In genomic region chr1:89660086-89660946, GRCh38 we compare ENCODE assay signal across 12 cellular contexts. TPM values are rescaled to one million over a fixed set of nuclear protein-coding genes. Genes with fewer than 3 reads are reported as not detected.
A peak's percentile ranks its signal among the peaks of the same experiment; 100 is the strongest.
DNase-seq lines count a peak whose midpoint lies in the region; ATAC-seq and TF ChIP-seq lines count a peak whose summit lies in the region.
"Had no signal": no experiment of that assay in that cellular context is flagged by ENCODE, and none has a peak within 500 bp of the region (broad histone marks: within the 10 kb centered on the region; RNA-seq: fewer than 3 reads in every experiment).

No MANE protein-coding gene starts in this region.

- H3K4me3 ChIP-seq in breast epithelium = no peak overlapping the region
- H3K4me3 ChIP-seq: upper lobe of right lung had no signal

- no TSS peak for BruUV-seq in MCF 10A (replicated peaks; lab: Mats Ljungman, UMichigan)

- no peaks in the 10 kb centered on the region for H3K27me3 Mint-ChIP-seq in MCF 10A (ENCODE audit: insufficient read depth, unreplicated experiment)
- no peaks in the 10 kb centered on the region for H3K27me3 Mint-ChIP-seq in activated CD8-positive, alpha-beta T cell treated with anti-CD3 and anti-CD28 coated beads, Interleukin-2, amount 10 ng/mL, durations not matched to agents 7 days and 5 days (ENCODE audit: low read depth)

- ATAC-seq in activated CD8-positive, alpha-beta T cell treated with anti-CD3 and anti-CD28 coated beads, Interleukin-2, amount 10 ng/mL, durations not matched to agents 7 days and 5 days = no peak
- ATAC-seq in foreskin keratinocyte = peak; percentile 36
- ATAC-seq: upper lobe of right lung had no signal

- H3K27ac ChIP-seq in breast epithelium (no peak overlapping the region), foreskin keratinocyte (no peak overlapping the region)
- H3K27ac ChIP-seq: upper lobe of right lung, VCaP had no signal

- POLR2A ChIA-PET in MCF 10A (lab: Yijun Ruan, JAX) = interaction anchor here (0.8 to 1.2 kb wide), 3 partner anchors 16 to 25 kb away, joined by 3 read pairs; no protein-coding TSS in a partner anchor
- POLR2A ChIA-PET in activated CD8-positive, alpha-beta T cell treated with anti-CD3 and anti-CD28 coated beads, Interleukin-2, amount 10 ng/mL, durations not matched to agents 7 days and 5 days (lab: Charles Lee) = interaction anchor here (1.1 to 6.6 kb wide), 6 partner anchors 8 to 59 kb away, joined by 3 to 38 read pairs (median 5); partner anchors contain the start of gene LRRC8C

- DNase-seq in MCF 10A (ENCODE audit: unreplicated experiment) (no peak), breast epithelium (ENCODE audit: low spot score in 2 of 2) (no peak), foreskin keratinocyte (no peak), superior temporal gyrus (ENCODE audit: extremely low spot score) (peak; percentile 56), germinal center (ENCODE audit: low spot score) (no peak), NCI-H1417 treated with DMSO at 0.1 percent for 48 hours (lab: John Stamatoyannopoulos, UW) (no peak), HK-2 (ENCODE audit: unreplicated experiment) (no peak)
- DNase-seq in activated CD8-positive, alpha-beta T cell treated with anti-CD3 and anti-CD28 coated beads, Interleukin-2, amount 10 ng/mL, durations not matched to agents 7 days and 5 days = no peak
- DNase-seq: NCI-H524, SHP77 treated with DMSO at 0.1 percent for 48 hours, upper lobe of right lung had no signal

- no peaks in the 10 kb centered on the region for H3K36me3 ChIP-seq in breast epithelium
- H3K36me3 ChIP-seq: upper lobe of right lung had no signal

- CTCF ChIA-PET in MCF 10A (lab: Yijun Ruan, JAX) = interaction anchor here (0.6 kb wide), 1 partner anchor 120 kb away, joined by 3 read pairs; no protein-coding TSS in a partner anchor
- CTCF ChIA-PET in activated CD8-positive, alpha-beta T cell treated with anti-CD3 and anti-CD28 coated beads, Interleukin-2, amount 10 ng/mL, durations not matched to agents 7 days and 5 days (lab: Charles Lee) = interaction anchor here (0.7 to 7.2 kb wide), 8 partner anchors 9 to 103 kb away, joined by 3 to 80 read pairs (median 4); partner anchors contain the start of gene LRRC8C

- peaks cover 13% of the 10 kb centered on the region for H3K4me1 Mint-ChIP-seq in MCF 10A (ENCODE audit: insufficient read depth, unreplicated experiment)
- peaks cover 90% of the 10 kb centered on the region for H3K4me1 Mint-ChIP-seq in activated CD8-positive, alpha-beta T cell treated with anti-CD3 and anti-CD28 coated beads, Interleukin-2, amount 10 ng/mL, durations not matched to agents 7 days and 5 days (ENCODE audit: low read depth)

- no peak overlapping the region for H3K4me3 Mint-ChIP-seq in MCF 10A (ENCODE audit: unreplicated experiment)
- peak overlapping the region; percentile 15 for H3K4me3 Mint-ChIP-seq in activated CD8-positive, alpha-beta T cell treated with anti-CD3 and anti-CD28 coated beads, Interleukin-2, amount 10 ng/mL, durations not matched to agents 7 days and 5 days

- H3K9me3 ChIP-seq in breast epithelium = no peaks in the 10 kb centered on the region
- H3K9me3 ChIP-seq: upper lobe of right lung had no signal

- peak overlapping the region; percentile 1 for H3K27ac Mint-ChIP-seq in MCF 10A (ENCODE audit: low read depth, unreplicated experiment)
- H3K27ac Mint-ChIP-seq in activated CD8-positive, alpha-beta T cell treated with anti-CD3 and anti-CD28 coated beads, Interleukin-2, amount 10 ng/mL, durations not matched to agents 7 days and 5 days = peak overlapping the region; percentile 76

- intact Hi-C loops in MCF 10A (cut with micrococcal nuclease) (no loop called here), breast epithelium (cut with DNase I; ENCODE audit: low total_unique reads) (no loop called here)

- no peaks in the 10 kb centered on the region for H3K27me3 ChIP-seq in breast epithelium
- no peaks in the 10 kb centered on the region for H3K27me3 ChIP-seq in foreskin keratinocyte
- H3K27me3 ChIP-seq: upper lobe of right lung had no signal

- TF ChIP-seq CTCF in MCF 10A (IDR thresholded peaks at IDR 0.05; ENCODE audit: unreplicated experiment) (no peak), breast epithelium (IDR thresholded peaks at IDR 0.05) (no peak), foreskin keratinocyte (conservative IDR thresholded peaks at IDR 0.05) (no peak)

- no peaks in the 10 kb centered on the region for H3K36me3 Mint-ChIP-seq in MCF 10A (ENCODE audit: insufficient read depth, unreplicated experiment)
- peaks cover 64% of the 10 kb centered on the region for H3K36me3 Mint-ChIP-seq in activated CD8-positive, alpha-beta T cell treated with anti-CD3 and anti-CD28 coated beads, Interleukin-2, amount 10 ng/mL, durations not matched to agents 7 days and 5 days (ENCODE audit: low read depth)

- no peak for TF ChIP-seq POLR2A in breast epithelium (IDR thresholded peaks at IDR 0.05)

- no peaks in the 10 kb centered on the region for H3K9me3 Mint-ChIP-seq in MCF 10A (ENCODE audit: unreplicated experiment)
- peaks cover 11% of the 10 kb centered on the region for H3K9me3 Mint-ChIP-seq in activated CD8-positive, alpha-beta T cell treated with anti-CD3 and anti-CD28 coated beads, Interleukin-2, amount 10 ng/mL, durations not matched to agents 7 days and 5 days (ENCODE audit: insufficient read depth)

- peaks cover 0 to 9% of the 10 kb centered on the region in 2 donors for H3K4me1 ChIP-seq in breast epithelium
- peaks cover under 1% of the 10 kb centered on the region for H3K4me1 ChIP-seq in foreskin keratinocyte
- H3K4me1 ChIP-seq: upper lobe of right lung had no signal

RNA-seq across cellular contexts. Expression of gene LRRC8C, which starts 27.4 kb away (rescaled TPM):
- total RNA-seq in MCF 10A (2022) (4.4 TPM in 2 replicates), breast epithelium (10 to 100 TPM; 10.8 to 14.6 (median 12.9) TPM), foreskin keratinocyte (23.2 and 27.9 TPM in 2 replicates)
- total RNA-seq in activated CD8-positive, alpha-beta T cell treated with anti-CD3 and anti-CD28 coated beads, Interleukin-2, amount 10 ng/mL, durations not matched to agents 7 days and 5 days = 10 to 100 TPM; 32.9 to 35.0 TPM
- polyA plus RNA-seq in foreskin keratinocyte = 7.1 and 7.6 TPM in 2 replicates
